In genomic region chr18:35041752-35042379, GRCh38 we compare ENCODE assay signal across 8 cellular contexts. TPM values are rescaled to one million over a fixed set of nuclear protein-coding genes. Genes with fewer than 3 reads are reported as not detected.
DNase-seq lines count a peak whose midpoint lies in the region; ATAC-seq and TF ChIP-seq lines count a peak whose summit lies in the region.

No MANE protein-coding gene starts in this region.

- no peaks in the 10 kb centered on the region for H3K27me3 Mint-ChIP-seq in stimulated activated naive CD8-positive, alpha-beta T cell treated with anti-CD3 and anti-CD28 coated beads, Interleukin-15, Interleukin-2, amounts not matched to agents 100 ng/mL and 50 ng/mL, for 24 hours

- ATAC-seq in stimulated activated naive CD8-positive, alpha-beta T cell treated with anti-CD3 and anti-CD28 coated beads, Interleukin-15, Interleukin-2, amounts not matched to agents 100 U/mL and 50 U/mL, for 24 hours: no peak

- H3K4me3 ChIP-seq in Peyer's patch (peak overlapping the region; percentile 70 to 85 (median 80)), mesodermal cell (ENCODE audit: extremely low read depth, insufficient read depth, low read length, poor library complexity, severe bottlenecking) (peak overlapping the region; percentile 73), urinary bladder (ENCODE audit: low read depth, low read length) (peak overlapping the region; percentile 71)

- H3K36me3 ChIP-seq in Peyer's patch (no peaks in the 10 kb centered on the region), mesodermal cell (ENCODE audit: control insufficient read depth, insufficient read depth, low read length) (no peaks in the 10 kb centered on the region), urinary bladder (ENCODE audit: insufficient read depth) (no peaks in the 10 kb centered on the region)

- no peaks in the 10 kb centered on the region for H3K27me3 ChIP-seq in Peyer's patch

- H3K9me3 ChIP-seq in Peyer's patch (no peaks in the 10 kb centered on the region), mesodermal cell (ENCODE audit: control insufficient read depth, low read length) (no peaks in the 10 kb centered on the region)

- peak overlapping the region; percentile 98 for H3K27ac Mint-ChIP-seq in stimulated activated naive CD8-positive, alpha-beta T cell treated with anti-CD3 and anti-CD28 coated beads, Interleukin-15, Interleukin-2, amounts not matched to agents 100 ng/mL and 50 ng/mL, for 24 hours

- peaks cover 81% of the 10 kb centered on the region for H3K4me1 Mint-ChIP-seq in stimulated activated naive CD8-positive, alpha-beta T cell treated with anti-CD3 and anti-CD28 coated beads, Interleukin-15, Interleukin-2, amounts not matched to agents 100 ng/mL and 50 ng/mL, for 24 hours (ENCODE audit: low read depth)

- DNase-seq in stimulated activated naive CD8-positive, alpha-beta T cell treated with anti-CD3 and anti-CD28 coated beads, Interleukin-15, Interleukin-2, amounts not matched to agents 100 U/mL and 50 U/mL, for 24 hours: no peak
- no peak for DNase-seq in Peyer's patch
- no peak for DNase-seq in globus pallidus (ENCODE audit: low spot score)
- DNase-seq in NCI-H2196 treated with DMSO at 0.1 percent for 48 hours (lab: John Stamatoyannopoulos, UW; ENCODE audit: unreplicated experiment): no peak

- H3K4me3 Mint-ChIP-seq in stimulated activated naive CD8-positive, alpha-beta T cell treated with anti-CD3 and anti-CD28 coated beads, Interleukin-15, Interleukin-2, amounts not matched to agents 100 ng/mL and 50 ng/mL, for 24 hours: peak overlapping the region; percentile 98

- peaks cover 0 to 30% (median 16%) of the 10 kb centered on the region in 4 donors for H3K4me1 ChIP-seq in Peyer's patch
- peaks cover 35% of the 10 kb centered on the region for H3K4me1 ChIP-seq in mesodermal cell (ENCODE audit: control insufficient read depth, insufficient read depth, low read length, poor library complexity, severe bottlenecking)
- H3K4me1 ChIP-seq in urinary bladder (ENCODE audit: insufficient read depth): peaks cover 3% of the 10 kb centered on the region

- H3K27ac ChIP-seq in Peyer's patch (peak overlapping the region; percentile 85 to 95 (median 87)), cingulate gyrus (ENCODE audit: low read depth, low read length) (peak overlapping the region; percentile 97), mesodermal cell (ENCODE audit: low read depth, low read length, severe bottlenecking) (peak overlapping the region; percentile 96), urinary bladder (ENCODE audit: low read depth) (peak overlapping the region; percentile 73)

- no peaks in the 10 kb centered on the region for H3K9me3 Mint-ChIP-seq in stimulated activated naive CD8-positive, alpha-beta T cell treated with anti-CD3 and anti-CD28 coated beads, Interleukin-15, Interleukin-2, amounts not matched to agents 100 ng/mL and 50 ng/mL, for 24 hours

- WGBS in mesodermal cell (ENCODE audit: insufficient coverage in 2 of 2), 2 experiments: 0 to 7% methylated on average over 8 to 9 of the region's 13 CpGs
- WGBS in urinary bladder: 5% methylated on average over 13 of the region's 13 CpGs

- TF ChIP-seq POLR2A in Peyer's patch (IDR thresholded peaks at IDR 0.05): no peak

- no peaks in the 10 kb centered on the region for H3K36me3 Mint-ChIP-seq in stimulated activated naive CD8-positive, alpha-beta T cell treated with anti-CD3 and anti-CD28 coated beads, Interleukin-15, Interleukin-2, amounts not matched to agents 100 ng/mL and 50 ng/mL, for 24 hours (ENCODE audit: low read depth)

- TF ChIP-seq CTCF in Peyer's patch (IDR thresholded peaks at IDR 0.05): no peak

RNA-seq across cellular contexts. Expression of gene MAPRE2, which starts 0.7 kb away (rescaled TPM):
- total RNA-seq in Peyer's patch: 10 to 100 TPM; 16.5 to 50.3 (median 21.2) TPM
- 49.0 TPM for polyA plus RNA-seq in mesodermal cell (2013, experiment 1 of 2)
- polyA plus RNA-seq in mesodermal cell (2013, experiment 2 of 2): 44.6 TPM
- 21.7 TPM for total RNA-seq in urinary bladder
- polyA plus RNA-seq in urinary bladder: 42.0 TPM
